20 cellular contexts compared by ENCODE assay signal in genomic region chr19:46186717-46187101, GRCh38. TPM values are rescaled to one million over a fixed set of nuclear protein-coding genes. Genes with fewer than 3 reads are reported as not detected.
DNase-seq lines count a peak whose midpoint lies in the region; ATAC-seq and TF ChIP-seq lines count a peak whose summit lies in the region.
"Had no signal": no experiment of that assay in that cellular context is flagged by ENCODE, and none has a peak within 500 bp of the region (broad histone marks: within the 10 kb centered on the region; RNA-seq: fewer than 3 reads in every experiment).

No MANE protein-coding gene starts in this region.

- no peak for TF ChIP-seq RAD21 in SK-N-SH (IDR thresholded peaks at IDR 0.05; ENCODE audit: low read length)

- H3K4me1 Mint-ChIP-seq in stimulated activated naive B cell treated with anti-CD40 and anti-IgM and Interleukin-4, amounts not matched to agents 10 μg/mL and 1 μg/mL and 100 μg/mL, for 72 hours, result peaks cover 13 to 29% of the 10 kb centered on the region in 2 donors

- no peaks in the 10 kb centered on the region for H4K20me1 ChIP-seq in SK-N-SH (ENCODE audit: insufficient read depth)
- no peaks in the 10 kb centered on the region for H4K20me1 ChIP-seq in OCI-LY3 (ENCODE audit: insufficient read depth, low read length)
- H4K20me1 ChIP-seq: BLaER1 had no signal

- peak overlapping the region; percentile 6 for H2AK5ac ChIP-seq in mesenchymal stem cell (ENCODE audit: low read length, severe bottlenecking)

- H2BK120ac ChIP-seq in mesenchymal stem cell (ENCODE audit: low read depth, low read length), result no peak overlapping the region

- no peaks in the 10 kb centered on the region for H3K9me3 ChIP-seq in SK-N-SH
- H3K9me3 ChIP-seq in OCI-LY3 (ENCODE audit: insufficient read depth, low read length), result no peaks in the 10 kb centered on the region
- H3K9me3 ChIP-seq in mesenchymal stem cell (ENCODE audit: control insufficient read depth, low read length), result no peaks in the 10 kb centered on the region
- H3K9me3 ChIP-seq: BLaER1 had no signal

- no peak overlapping the region for H2BK15ac ChIP-seq in mesenchymal stem cell (ENCODE audit: low read depth, poor library complexity, severe bottlenecking)

- peak overlapping the region; percentile 76 for H3K27ac Mint-ChIP-seq in stimulated activated naive B cell treated with anti-CD40 and anti-IgM and Interleukin-4, amounts not matched to agents 10 μg/mL and 1 μg/mL and 100 μg/mL, for 72 hours
- H3K27ac Mint-ChIP-seq: CD4-positive, alpha-beta memory T cell had no signal

- CTCF ChIA-PET in SK-N-SH (lab: Yijun Ruan, JAX), result interaction anchor here (0.8 to 2.2 kb wide), 4 partner anchors 10 to 109 kb away, joined by 3 to 6 read pairs (median 6); no protein-coding TSS in a partner anchor

- no peak overlapping the region for H3K18ac ChIP-seq in mesenchymal stem cell (ENCODE audit: low read depth in 1 of 2, low read length in 2 of 2)

- H3K79me2 ChIP-seq in SK-N-SH (ENCODE audit: insufficient read depth) (no peaks in the 10 kb centered on the region), OCI-LY3 (ENCODE audit: low read length) (no peaks in the 10 kb centered on the region)

- H3K4me3 Mint-ChIP-seq in stimulated activated naive B cell treated with anti-CD40 and anti-IgM and Interleukin-4, amounts not matched to agents 10 μg/mL and 1 μg/mL and 100 μg/mL, for 72 hours, result no peak overlapping the region
- H3K4me3 Mint-ChIP-seq: CD4-positive, alpha-beta memory T cell had no signal

- H3K9ac ChIP-seq in SK-N-SH (no peak overlapping the region), OCI-LY3 (ENCODE audit: low read length) (peak overlapping the region; percentile 1; the same call in 1 of the 2 replicates), mesenchymal stem cell (ENCODE audit: low read length) (no peak overlapping the region)
- H3K9ac ChIP-seq: BLaER1 had no signal

- H3K4me3 ChIP-seq in SK-N-SH (ENCODE audit: low read depth in 2 of 2, low read length in 1 of 2), result no peak overlapping the region
- H3K4me3 ChIP-seq in OCI-LY3 (ENCODE audit: low read length), result no peak overlapping the region
- no peak overlapping the region for H3K4me3 ChIP-seq in mesenchymal stem cell (ENCODE audit: insufficient read depth in 1 of 2, low read depth in 1 of 2, low read length in 2 of 2)
- H3K4me3 ChIP-seq: BLaER1, K562, SJSA1 had no signal

- H3F3A ChIP-seq in SK-N-SH (replicated peaks; ENCODE audit: insufficient read depth), result peaks cover 34% of the 10 kb centered on the region

- peaks cover 5 to 15% of the 10 kb centered on the region in 2 experiments; a peak in 2 of 4 replicates for H3K4me1 ChIP-seq in SK-N-SH (ENCODE audit: control insufficient read depth in 1 of 2, insufficient read depth in 2 of 2, low read depth in 1 of 2, low read length in 1 of 2)
- H3K4me1 ChIP-seq in OCI-LY3 (ENCODE audit: low read length), result peaks cover 59% of the 10 kb centered on the region
- H3K4me1 ChIP-seq in mesenchymal stem cell (ENCODE audit: control insufficient read depth, insufficient read depth, low read depth, low read length), result peaks cover 16% of the 10 kb centered on the region

- no peak overlapping the region for H2BK12ac ChIP-seq in mesenchymal stem cell (ENCODE audit: low read length in 2 of 2)

- peak overlapping the region; percentile 14 for H2BK5ac ChIP-seq in mesenchymal stem cell (ENCODE audit: low read depth, low read length, poor library complexity, severe bottlenecking)

- H3K4me2 ChIP-seq in SK-N-SH (no peak overlapping the region), OCI-LY3 (ENCODE audit: low read length) (no peak overlapping the region), mesenchymal stem cell (ENCODE audit: low read length, poor library complexity, severe bottlenecking) (no peak overlapping the region)
- H3K4me2 ChIP-seq: BLaER1 had no signal

- peaks cover 0 to 6% of the 10 kb centered on the region in 2 donors for H3K9me3 Mint-ChIP-seq in stimulated activated naive B cell treated with anti-CD40 and anti-IgM and Interleukin-4, amounts not matched to agents 10 μg/mL and 1 μg/mL and 100 μg/mL, for 72 hours
- H3K9me3 Mint-ChIP-seq: CD4-positive, alpha-beta memory T cell had no signal

- H3K14ac ChIP-seq in mesenchymal stem cell (ENCODE audit: low read length in 2 of 2), result no peak overlapping the region

- no peak overlapping the region for H4K91ac ChIP-seq in mesenchymal stem cell (ENCODE audit: low read length)

- H2AFZ ChIP-seq in SK-N-SH (ENCODE audit: low read depth) (peak overlapping the region; percentile 69), OCI-LY3 (ENCODE audit: low read depth, low read length) (0 out of 2 replicates have a peak overlapping the region, but pooled peaks have one; percentile 8), mesenchymal stem cell (ENCODE audit: low read depth, low read length) (no peak overlapping the region)

- H3K4ac ChIP-seq in mesenchymal stem cell (ENCODE audit: low read depth in 1 of 2, low read length in 2 of 2), result no peak overlapping the region

- no peaks in the 10 kb centered on the region for H3K36me3 Mint-ChIP-seq in stimulated activated naive B cell treated with anti-CD40 and anti-IgM and Interleukin-4, amounts not matched to agents 10 μg/mL and 1 μg/mL and 100 μg/mL, for 72 hours
- H3K36me3 Mint-ChIP-seq: CD4-positive, alpha-beta memory T cell had no signal

- H3K27ac ChIP-seq in SK-N-SH (ENCODE audit: low read depth in 2 of 2, low read length in 1 of 2) (peak overlapping the region in 1 of 2 experiments; percentile 96; a peak in 2 of 4 replicates), OCI-LY3 (ENCODE audit: low read length) (no peak overlapping the region; the same call in 1 of the 2 replicates), mesenchymal stem cell (ENCODE audit: low read length, poor library complexity, severe bottlenecking) (no peak overlapping the region)
- H3K27ac ChIP-seq: BLaER1, SJSA1 had no signal

- TF ChIP-seq CTCF in SK-N-SH (IDR thresholded peaks at IDR 0.05) (no peak), OCI-LY3 (IDR thresholded peaks at IDR 0.05; ENCODE audit: low read depth, low read length) (no peak)

- H3K23ac ChIP-seq in mesenchymal stem cell (ENCODE audit: low read length in 2 of 2), result no peak overlapping the region

- no peaks in the 10 kb centered on the region for H3K9me2 ChIP-seq in SK-N-SH

- no peak for TF ChIP-seq EP300 in SK-N-SH (IDR thresholded peaks at IDR 0.05; ENCODE audit: borderline replicate concordance in 1 of 2, low read depth in 1 of 2, low read length in 1 of 2)

- no peak for DNase-seq in SK-N-SH
- DNase-seq in mesenchymal stem cell, result no peak
- no peak for DNase-seq in stimulated activated naive B cell treated with anti-CD40 and anti-IgM and Interleukin-4, amounts not matched to agents 10 μg/mL and 1 μg/mL and 100 μg/mL, for 72 hours
- DNase-seq in NK-92 (lab: John Stamatoyannopoulos, UW; ENCODE audit: unreplicated experiment), result no peak
- DNase-seq: CD4-positive, alpha-beta memory T cell; GOT3; NCI-H1092 treated with DMSO at 0.1 percent for 48 hours; NCI-H1694; NCI-H2081 treated with DMSO at 0.1 percent for 48 hours; NCI-H2227 treated with DMSO at 0.1 percent for 48 hours; NCI-H524; NCI-H82 had no signal

- H3K36me3 ChIP-seq in SK-N-SH (replicated peaks in 1 of 2; ENCODE audit: control insufficient read depth in 1 of 2, insufficient read depth in 2 of 2, low read length in 1 of 2), result no peaks in the 10 kb centered on the region
- no peaks in the 10 kb centered on the region for H3K36me3 ChIP-seq in OCI-LY3 (replicated peaks; ENCODE audit: low read depth, low read length)
- H3K36me3 ChIP-seq in mesenchymal stem cell (ENCODE audit: control insufficient read depth in 1 of 2, insufficient read depth in 2 of 2, low read depth in 1 of 2, low read length in 2 of 2), result no peaks in the 10 kb centered on the region
- H3K36me3 ChIP-seq: BLaER1, SJSA1 had no signal

- H3K27me3 Mint-ChIP-seq in stimulated activated naive B cell treated with anti-CD40 and anti-IgM and Interleukin-4, amounts not matched to agents 10 μg/mL and 1 μg/mL and 100 μg/mL, for 72 hours, result peaks cover 34 to 49% of the 10 kb centered on the region in 2 donors

- 37% methylated on average over 5 of the region's 5 CpGs for whole genome bisulfite sequencing in SK-N-SH (ENCODE audit: low lambda C conversion rate)
- WGBS in mesenchymal stem cell, result 81% methylated on average over 4 of the region's 5 CpGs

- H4K8ac ChIP-seq in mesenchymal stem cell (ENCODE audit: low read length), result no peak overlapping the region

- POLR2A ChIA-PET in SK-N-SH (lab: Yijun Ruan, JAX), result no interaction called here

- ATAC-seq in SK-N-SH treated with all-trans-retinoic acid at 6 μM for 48 hours (no peak), GM21381 (IDR thresholded peaks at IDR 0.05; ENCODE audit: unreplicated experiment) (no peak), HG03139 (IDR thresholded peaks at IDR 0.05; ENCODE audit: unreplicated experiment) (no peak)
- ATAC-seq in stimulated activated naive B cell treated with anti-CD40 and anti-IgM and Interleukin-4, amounts not matched to agents 10 μg/mL and 1 μg/mL and 100 μg/mL, for 72 hours (replicated peaks), result no peak
- ATAC-seq: K562, Panc1 had no signal

- no peaks in the 10 kb centered on the region; the same call in 1 of the 2 replicates for H3K27me3 ChIP-seq in SK-N-SH (ENCODE audit: insufficient read depth)
- H3K27me3 ChIP-seq in OCI-LY3 (ENCODE audit: low read depth, low read length), result peaks cover 18% of the 10 kb centered on the region
- peaks cover 6 to 48% of the 10 kb centered on the region in 2 experiments for H3K27me3 ChIP-seq in mesenchymal stem cell (ENCODE audit: control insufficient read depth in 1 of 2, insufficient read depth in 1 of 2, low read length in 2 of 2)
- H3K27me3 ChIP-seq: BLaER1, SJSA1 had no signal

- H3K79me1 ChIP-seq in mesenchymal stem cell (replicated peaks; ENCODE audit: low read length, poor library complexity, severe bottlenecking), result no peaks in the 10 kb centered on the region

TF ChIP-seq in SK-N-SH, 30 proteins besides CTCF, POLR2A, EP300 and RAD21 (continues in another document):
- TF ChIP-seq POLR2AphosphoS5 (IDR thresholded peaks at IDR 0.05; ENCODE audit: low read depth, low read length), result no peak

TF ChIP-seq in SK-N-SH treated with all-trans-retinoic acid at 6 μM for 48 hours, 23 proteins besides CTCF, POLR2A, EP300 and RAD21 (continues in another document):
- TF ChIP-seq ZFP3 (CRISPR knock-in tag; IDR thresholded peaks at IDR 0.05), result no peak
- no peak for TF ChIP-seq ZNF8 (CRISPR knock-in tag; IDR thresholded peaks at IDR 0.05)
- no peak for TF ChIP-seq ISL1 (CRISPR knock-in tag; IDR thresholded peaks at IDR 0.05)
- no peak for TF ChIP-seq RARB (CRISPR knock-in tag; IDR thresholded peaks at IDR 0.05)
- no peak for TF ChIP-seq BACH2 (CRISPR knock-in tag; IDR thresholded peaks at IDR 0.05; ENCODE audit: borderline replicate concordance)
- no peak for TF ChIP-seq ESRRG (CRISPR knock-in tag; IDR thresholded peaks at IDR 0.05)

RNA-seq across cellular contexts. Expression of gene IGFL2, which starts 38.7 kb away (rescaled TPM):
- 0.21 and 0.23 TPM in 2 replicates for polyA plus RNA-seq in SK-N-SH (2012; rRNA removed)
- 0.05 and 0.06 TPM in 2 replicates for polyA plus RNA-seq in SK-N-SH (2012; cell fraction: cytosol; rRNA removed)
- polyA plus RNA-seq in SK-N-SH (2012; cell fraction: nucleus; rRNA removed), result 0.11 and 0.18 TPM in 2 replicates
- polyA plus RNA-seq in mesenchymal stem cell (2013, experiment 1 of 2), result not detected
- not detected for polyA plus RNA-seq in mesenchymal stem cell (2013, experiment 2 of 2)

RNA-seq across cellular contexts. Expression of gene IGFL1, which starts 42.8 kb away (rescaled TPM):
- not detected in 2 replicates for polyA plus RNA-seq in SK-N-SH (2012; rRNA removed)
- not detected in 2 replicates for polyA plus RNA-seq in SK-N-SH (2012; cell fraction: cytosol; rRNA removed)
- 0.10 TPM in 1 of 2 replicates, not detected in the other for polyA plus RNA-seq in SK-N-SH (2012; cell fraction: nucleus; rRNA removed)
- not detected for polyA plus RNA-seq in mesenchymal stem cell (2013, experiment 1 of 2)
- polyA plus RNA-seq in mesenchymal stem cell (2013, experiment 2 of 2), result not detected
- polyA plus RNA-seq: CD4-positive, alpha-beta memory T cell; K562 had no signal
